ENCODE assay signal across 31 cellular contexts in the genomic region with DNA sequence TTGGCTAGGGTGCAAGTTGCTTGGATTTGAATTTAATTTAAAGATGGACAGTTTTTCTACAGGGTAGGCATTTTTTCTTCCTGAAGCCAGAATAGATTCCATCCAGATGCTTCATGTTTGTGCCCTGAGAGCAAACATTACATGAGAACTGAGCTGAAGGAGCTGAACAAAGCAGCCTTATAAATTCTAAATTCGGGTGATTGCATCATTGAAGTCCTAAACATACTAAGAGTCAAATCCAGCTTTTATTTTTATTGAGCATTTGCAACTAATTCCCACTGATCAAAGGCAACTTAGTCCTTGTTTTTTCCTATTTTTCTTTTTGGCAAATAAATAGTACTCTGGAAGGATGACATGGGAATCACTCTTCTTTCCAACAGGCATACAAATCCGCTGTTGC.
A peak's percentile ranks its signal among the peaks of the same experiment; 100 is the strongest.
DNase-seq lines count a peak whose midpoint lies in the region; ATAC-seq and TF ChIP-seq lines count a peak whose summit lies in the region.
"Had no signal": no experiment of that assay in that cellular context is flagged by ENCODE, and none has a peak within 500 bp of the region (broad histone marks: within the 10 kb centered on the region; RNA-seq: fewer than 3 reads in every experiment).

No MANE protein-coding gene starts in this region.

- H3K4me3 ChIP-seq in SK-N-SH (ENCODE audit: low read depth in 2 of 2, low read length in 1 of 2): no peak overlapping the region
- H3K4me3 ChIP-seq in foreskin fibroblast (ENCODE audit: low read depth in 1 of 2, low read length in 2 of 2): no peak overlapping the region
- H3K4me3 ChIP-seq: ascending aorta, sigmoid colon, suprapubic skin had no signal

- no peak overlapping the region for H3K27ac ChIP-seq in SK-N-SH (ENCODE audit: low read depth in 2 of 2, low read length in 1 of 2)
- H3K27ac ChIP-seq: 22Rv1, ascending aorta, foreskin keratinocyte, HL-60, sigmoid colon, suprapubic skin had no signal

- ATAC-seq in SK-N-SH treated with all-trans-retinoic acid at 6 μM for 48 hours (no peak), HG02763 (IDR thresholded peaks at IDR 0.05; ENCODE audit: unreplicated experiment) (no peak), GM18520 (IDR thresholded peaks at IDR 0.05; ENCODE audit: unreplicated experiment) (no peak)
- ATAC-seq: activated naive CD4-positive, alpha-beta T cell treated with anti-CD3 and anti-CD28 coated beads, Interleukin-2, amount 50 U/mL, for 72 hours; foreskin keratinocyte; stimulated activated memory B cell treated with anti-CD40 and anti-IgM and Interleukin-4, amounts not matched to agents 10 μg/mL and 1 μg/mL and 100 μg/mL, for 72 hours had no signal

- H3K9me2 ChIP-seq in SK-N-SH: no peaks in the 10 kb centered on the region

- no peaks in the 10 kb centered on the region for H3K27me3 Mint-ChIP-seq in brain
- H3K27me3 Mint-ChIP-seq: activated CD4-positive, alpha-beta memory T cell treated with anti-CD3 and anti-CD28 coated beads, Interleukin-2, amount 10 ng/mL, durations not matched to agents 7 days and 5 days; central memory CD8-positive, alpha-beta T cell; stimulated activated memory B cell treated with anti-CD40 and anti-IgM and Interleukin-4, amounts not matched to agents 10 μg/mL and 1 μg/mL and 100 μg/mL, for 72 hours had no signal

- H3K9ac ChIP-seq in SK-N-SH: no peak overlapping the region

- H3K79me2 ChIP-seq in SK-N-SH (ENCODE audit: insufficient read depth): no peaks in the 10 kb centered on the region

- peak overlapping the region; percentile 41; the same call in 1 of the 2 replicates for H2AFZ ChIP-seq in SK-N-SH (ENCODE audit: low read depth)

- H3F3A ChIP-seq in SK-N-SH (replicated peaks; ENCODE audit: insufficient read depth): no peaks in the 10 kb centered on the region

- TF ChIP-seq EP300 in SK-N-SH (IDR thresholded peaks at IDR 0.05; ENCODE audit: borderline replicate concordance in 1 of 2, low read depth in 1 of 2, low read length in 1 of 2): no peak

- no peaks in the 10 kb centered on the region for H3K36me3 ChIP-seq in SK-N-SH (replicated peaks in 1 of 2; ENCODE audit: control insufficient read depth in 1 of 2, insufficient read depth in 2 of 2, low read length in 1 of 2)
- H3K36me3 ChIP-seq: ascending aorta, sigmoid colon, suprapubic skin had no signal

- no peak overlapping the region for H3K4me2 ChIP-seq in SK-N-SH

- peak overlapping the region in 2 of 5 experiments; percentile 10 to 57 for H3K4me3 Mint-ChIP-seq in brain
- H3K4me3 Mint-ChIP-seq: activated CD4-positive, alpha-beta memory T cell treated with anti-CD3 and anti-CD28 coated beads, Interleukin-2, amount 10 ng/mL, durations not matched to agents 7 days and 5 days; B cell; central memory CD8-positive, alpha-beta T cell; stimulated activated memory B cell treated with anti-CD40 and anti-IgM and Interleukin-4, amounts not matched to agents 10 μg/mL and 1 μg/mL and 100 μg/mL, for 72 hours; T-helper 1 cell treated with Interleukin-12 subunit alpha and Interleukin-12 subunit beta and Interleukin-4 antibody, amounts not matched to agents 30 μg/mL and 1 μg/mL, for 36 hours had no signal

- CTCF ChIA-PET in SK-N-SH (lab: Yijun Ruan, JAX): no interaction called here

- no peaks in the 10 kb centered on the region for H4K20me1 ChIP-seq in SK-N-SH (ENCODE audit: insufficient read depth)

- 10% methylated on average over 2 of the region's 2 CpGs for WGBS in SK-N-SH (ENCODE audit: low lambda C conversion rate)

- no peaks in the 10 kb centered on the region for H3K9me3 ChIP-seq in SK-N-SH
- H3K9me3 ChIP-seq: ascending aorta, sigmoid colon, suprapubic skin had no signal

- TF ChIP-seq RAD21 in SK-N-SH (IDR thresholded peaks at IDR 0.05; ENCODE audit: low read length): no peak

- H3K9me3 Mint-ChIP-seq in brain: no peaks in the 10 kb centered on the region
- H3K9me3 Mint-ChIP-seq: activated CD4-positive, alpha-beta memory T cell treated with anti-CD3 and anti-CD28 coated beads, Interleukin-2, amount 10 ng/mL, durations not matched to agents 7 days and 5 days; activated T-helper 2 cell treated with anti-CD3 and anti-CD28 coated beads, Interferon-gamma antibody, Interleukin-2, Interleukin-4, amounts not matched to agents 10 μg/mL and 5 μg/mL and 100 μg/mL, durations not matched to agents 14 hours and 24 hours and 36 hours; stimulated activated memory B cell treated with anti-CD40 and anti-IgM and Interleukin-4, amounts not matched to agents 10 μg/mL and 1 μg/mL and 100 μg/mL, for 72 hours; T-helper 1 cell treated with Interleukin-12 subunit alpha and Interleukin-12 subunit beta and Interleukin-4 antibody, amounts not matched to agents 30 μg/mL and 1 μg/mL, for 36 hours had no signal

- peak overlapping the region in 4 of 5 experiments; percentile 34 to 71 (median 60) for H3K27ac Mint-ChIP-seq in brain
- H3K27ac Mint-ChIP-seq: activated CD4-positive, alpha-beta memory T cell treated with anti-CD3 and anti-CD28 coated beads, Interleukin-2, amount 10 ng/mL, durations not matched to agents 7 days and 5 days; activated naive CD4-positive, alpha-beta T cell treated with anti-CD3 and anti-CD28 coated beads, Interleukin-2, amount 50 U/mL, for 72 hours; activated T-helper 2 cell treated with anti-CD3 and anti-CD28 coated beads, Interferon-gamma antibody, Interleukin-2, Interleukin-4, amounts not matched to agents 10 μg/mL and 5 μg/mL and 100 μg/mL, durations not matched to agents 14 hours and 24 hours and 36 hours; B cell; stimulated activated memory B cell treated with anti-CD40 and anti-IgM and Interleukin-4, amounts not matched to agents 10 μg/mL and 1 μg/mL and 100 μg/mL, for 72 hours; T-helper 1 cell treated with Interleukin-12 subunit alpha and Interleukin-12 subunit beta and Interleukin-4 antibody, amounts not matched to agents 30 μg/mL and 1 μg/mL, for 36 hours had no signal

- POLR2A ChIA-PET in SK-N-SH (lab: Yijun Ruan, JAX): no interaction called here

- H3K4me1 ChIP-seq in SK-N-SH (ENCODE audit: control insufficient read depth in 1 of 2, insufficient read depth in 2 of 2, low read depth in 1 of 2, low read length in 1 of 2): no peaks in the 10 kb centered on the region
- H3K4me1 ChIP-seq: ascending aorta, foreskin keratinocyte, sigmoid colon had no signal

- H3K27me3 ChIP-seq in SK-N-SH (ENCODE audit: insufficient read depth): no peaks in the 10 kb centered on the region
- H3K27me3 ChIP-seq: ascending aorta, foreskin keratinocyte, sigmoid colon, suprapubic skin had no signal

- H3K36me3 Mint-ChIP-seq in brain: no peaks in the 10 kb centered on the region
- H3K36me3 Mint-ChIP-seq: activated naive CD4-positive, alpha-beta T cell treated with anti-CD3 and anti-CD28 coated beads, Interleukin-2, amount 50 U/mL, for 72 hours; stimulated activated memory B cell treated with anti-CD40 and anti-IgM and Interleukin-4, amounts not matched to agents 10 μg/mL and 1 μg/mL and 100 μg/mL, for 72 hours had no signal

- TF ChIP-seq CTCF in SK-N-SH (IDR thresholded peaks at IDR 0.05): no peak
- TF ChIP-seq CTCF in brain (conservative IDR thresholded peaks at IDR 0.05): no peak
- TF ChIP-seq CTCF in foreskin fibroblast (IDR thresholded peaks at IDR 0.05; ENCODE audit: low read depth, low read length): no peak

- DNase-seq in SK-N-SH: no peak
- DNase-seq in foreskin fibroblast: peak; percentile 27 to 71
- peak; percentile 48 for DNase-seq in superior temporal gyrus (ENCODE audit: extremely low spot score)
- DNase-seq in activated T-cell treated with anti-CD3 and anti-CD28 coated beads, Interleukin-2, amount 50 U/mL, for 1 hour: no peak
- DNase-seq: activated CD4-positive, alpha-beta memory T cell treated with anti-CD3 and anti-CD28 coated beads, Interleukin-2, amount 10 ng/mL, durations not matched to agents 7 days and 5 days; activated CD4-positive, alpha-beta T cell treated with anti-CD3 and anti-CD28 coated beads for 1 hour; activated CD8-positive, alpha-beta memory T cell treated with anti-CD3 and anti-CD28 coated beads, Interleukin-2, amount 50 U/mL, for 48 hours; DMS153; Kasumi-1; mesenchymal stem cell; NCI-H1436 treated with DMSO at 0.1 percent for 48 hours; NCI-H2107; NCI-H82; RPMI8226; sigmoid colon; stimulated activated CD4-positive, alpha-beta T cell treated with anti-CD3 and anti-CD28 coated beads, Interleukin-4, amount 100 ng/mL, for 4 hours had no signal

- peaks cover 64% of the 10 kb centered on the region for H3K4me1 Mint-ChIP-seq in brain
- H3K4me1 Mint-ChIP-seq: activated CD4-positive, alpha-beta memory T cell treated with anti-CD3 and anti-CD28 coated beads, Interleukin-2, amount 10 ng/mL, durations not matched to agents 7 days and 5 days; B cell; central memory CD8-positive, alpha-beta T cell; stimulated activated memory B cell treated with anti-CD40 and anti-IgM and Interleukin-4, amounts not matched to agents 10 μg/mL and 1 μg/mL and 100 μg/mL, for 72 hours had no signal

TF ChIP-seq in SK-N-SH, 30 proteins besides CTCF, POLR2A, EP300 and RAD21 (continues in another document):
- TF ChIP-seq, protein P1, sequence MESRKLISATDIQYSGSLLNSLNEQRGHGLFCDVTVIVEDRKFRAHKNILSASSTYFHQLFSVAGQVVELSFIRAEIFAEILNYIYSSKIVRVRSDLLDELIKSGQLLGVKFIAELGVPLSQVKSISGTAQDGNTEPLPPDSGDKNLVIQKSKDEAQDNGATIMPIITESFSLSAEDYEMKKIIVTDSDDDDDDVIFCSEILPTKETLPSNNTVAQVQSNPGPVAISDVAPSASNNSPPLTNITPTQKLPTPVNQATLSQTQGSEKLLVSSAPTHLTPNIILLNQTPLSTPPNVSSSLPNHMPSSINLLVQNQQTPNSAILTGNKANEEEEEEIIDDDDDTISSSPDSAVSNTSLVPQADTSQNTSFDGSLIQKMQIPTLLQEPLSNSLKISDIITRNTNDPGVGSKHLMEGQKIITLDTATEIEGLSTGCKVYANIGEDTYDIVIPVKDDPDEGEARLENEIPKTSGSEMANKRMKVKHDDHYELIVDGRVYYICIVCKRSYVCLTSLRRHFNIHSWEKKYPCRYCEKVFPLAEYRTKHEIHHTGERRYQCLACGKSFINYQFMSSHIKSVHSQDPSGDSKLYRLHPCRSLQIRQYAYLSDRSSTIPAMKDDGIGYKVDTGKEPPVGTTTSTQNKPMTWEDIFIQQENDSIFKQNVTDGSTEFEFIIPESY (IDR thresholded peaks at IDR 0.05; ENCODE audit: borderline replicate concordance, low read depth): no peak

TF ChIP-seq in SK-N-SH treated with all-trans-retinoic acid at 6 μM for 48 hours, 23 proteins besides CTCF, POLR2A, EP300 and RAD21:
- TF ChIP-seq ZNF565 (CRISPR knock-in tag; conservative IDR thresholded peaks at IDR 0.05; ENCODE audit: low read depth): no peak
- no peak for TF ChIP-seq GLIS3 (CRISPR knock-in tag; IDR thresholded peaks at IDR 0.05)
- TF ChIP-seq SNAI2 (CRISPR knock-in tag; IDR thresholded peaks at IDR 0.05): no peak
- no peak for TF ChIP-seq ZNF70 (CRISPR knock-in tag; IDR thresholded peaks at IDR 0.05)
- TF ChIP-seq ESRRG (CRISPR knock-in tag; IDR thresholded peaks at IDR 0.05): no peak
- no peak for TF ChIP-seq ZNF8 (CRISPR knock-in tag; IDR thresholded peaks at IDR 0.05)
- TF ChIP-seq ZFP3 (CRISPR knock-in tag; IDR thresholded peaks at IDR 0.05): no peak

Comparison
In these comparisons a context has a peak if more than half of its experiments do, and no peak if none do; other contexts are left out.
1. DNase-seq: peak in foreskin fibroblast (2 of 2) and superior temporal gyrus (single experiment); none in SK-N-SH (single experiment) and activated T-cell treated with anti-CD3 and anti-CD28 coated beads, Interleukin-2, amount 50 U/mL, for 1 hour (single experiment).